Comparison of ENCODE assay signal across 1 cellular context in the genomic region with DNA sequence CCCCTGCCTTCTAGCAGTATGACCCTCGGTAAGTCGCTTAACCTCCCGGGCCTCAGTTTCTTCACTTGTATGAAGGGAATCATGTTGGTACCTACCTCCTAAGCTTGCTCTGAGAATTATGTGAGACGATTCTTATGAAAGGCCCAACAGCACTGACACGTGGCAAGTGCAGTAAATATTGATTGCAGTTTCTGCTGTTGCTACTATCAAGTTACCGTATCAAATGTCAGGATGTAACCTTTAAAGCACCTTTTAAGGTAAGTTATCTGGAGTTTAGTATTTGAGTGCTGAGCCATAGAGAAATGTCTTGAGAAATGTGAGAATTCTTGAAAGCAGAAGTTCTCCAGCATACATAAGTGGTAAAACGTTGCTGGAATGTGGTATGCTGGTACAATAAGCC.
TF ChIP-seq lines count a peak whose summit lies in the region.

No MANE protein-coding gene starts in this region.

TF ChIP-seq in GM23338, 12 proteins besides CTCF, POLR2A, EP300 and RAD21 (continued from another document):
- TF ChIP-seq, protein P1, sequence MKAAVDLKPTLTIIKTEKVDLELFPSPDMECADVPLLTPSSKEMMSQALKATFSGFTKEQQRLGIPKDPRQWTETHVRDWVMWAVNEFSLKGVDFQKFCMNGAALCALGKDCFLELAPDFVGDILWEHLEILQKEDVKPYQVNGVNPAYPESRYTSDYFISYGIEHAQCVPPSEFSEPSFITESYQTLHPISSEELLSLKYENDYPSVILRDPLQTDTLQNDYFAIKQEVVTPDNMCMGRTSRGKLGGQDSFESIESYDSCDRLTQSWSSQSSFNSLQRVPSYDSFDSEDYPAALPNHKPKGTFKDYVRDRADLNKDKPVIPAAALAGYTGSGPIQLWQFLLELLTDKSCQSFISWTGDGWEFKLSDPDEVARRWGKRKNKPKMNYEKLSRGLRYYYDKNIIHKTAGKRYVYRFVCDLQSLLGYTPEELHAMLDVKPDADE (IDR thresholded peaks at IDR 0.05), result no peak
- TF ChIP-seq NANOG (IDR thresholded peaks at IDR 0.05; ENCODE audit: borderline replicate concordance) (no peak), ZNF331 (CRISPR knock-in tag; IDR thresholded peaks at IDR 0.05; ENCODE audit: low read depth) (no peak), CREB1 (CRISPR knock-in tag; IDR thresholded peaks at IDR 0.05; ENCODE audit: low read depth) (no peak), EZH2phosphoT487 (IDR thresholded peaks at IDR 0.05; ENCODE audit: unreplicated experiment) (no peak), EZH2 (IDR thresholded peaks at IDR 0.05; ENCODE audit: low read depth, unreplicated experiment) (no peak), STAT1 (IDR thresholded peaks at IDR 0.05; ENCODE audit: unreplicated experiment) (no peak), POLR2AphosphoS5 (IDR thresholded peaks at IDR 0.05; ENCODE audit: low read depth) (no peak)
- TF ChIP-seq, protein P2, sequence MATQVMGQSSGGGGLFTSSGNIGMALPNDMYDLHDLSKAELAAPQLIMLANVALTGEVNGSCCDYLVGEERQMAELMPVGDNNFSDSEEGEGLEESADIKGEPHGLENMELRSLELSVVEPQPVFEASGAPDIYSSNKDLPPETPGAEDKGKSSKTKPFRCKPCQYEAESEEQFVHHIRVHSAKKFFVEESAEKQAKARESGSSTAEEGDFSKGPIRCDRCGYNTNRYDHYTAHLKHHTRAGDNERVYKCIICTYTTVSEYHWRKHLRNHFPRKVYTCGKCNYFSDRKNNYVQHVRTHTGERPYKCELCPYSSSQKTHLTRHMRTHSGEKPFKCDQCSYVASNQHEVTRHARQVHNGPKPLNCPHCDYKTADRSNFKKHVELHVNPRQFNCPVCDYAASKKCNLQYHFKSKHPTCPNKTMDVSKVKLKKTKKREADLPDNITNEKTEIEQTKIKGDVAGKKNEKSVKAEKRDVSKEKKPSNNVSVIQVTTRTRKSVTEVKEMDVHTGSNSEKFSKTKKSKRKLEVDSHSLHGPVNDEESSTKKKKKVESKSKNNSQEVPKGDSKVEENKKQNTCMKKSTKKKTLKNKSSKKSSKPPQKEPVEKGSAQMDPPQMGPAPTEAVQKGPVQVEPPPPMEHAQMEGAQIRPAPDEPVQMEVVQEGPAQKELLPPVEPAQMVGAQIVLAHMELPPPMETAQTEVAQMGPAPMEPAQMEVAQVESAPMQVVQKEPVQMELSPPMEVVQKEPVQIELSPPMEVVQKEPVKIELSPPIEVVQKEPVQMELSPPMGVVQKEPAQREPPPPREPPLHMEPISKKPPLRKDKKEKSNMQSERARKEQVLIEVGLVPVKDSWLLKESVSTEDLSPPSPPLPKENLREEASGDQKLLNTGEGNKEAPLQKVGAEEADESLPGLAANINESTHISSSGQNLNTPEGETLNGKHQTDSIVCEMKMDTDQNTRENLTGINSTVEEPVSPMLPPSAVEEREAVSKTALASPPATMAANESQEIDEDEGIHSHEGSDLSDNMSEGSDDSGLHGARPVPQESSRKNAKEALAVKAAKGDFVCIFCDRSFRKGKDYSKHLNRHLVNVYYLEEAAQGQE (IDR thresholded peaks at IDR 0.05; ENCODE audit: unreplicated experiment), result no peak
